19 cellular contexts compared by ENCODE assay signal in the genomic region with DNA sequence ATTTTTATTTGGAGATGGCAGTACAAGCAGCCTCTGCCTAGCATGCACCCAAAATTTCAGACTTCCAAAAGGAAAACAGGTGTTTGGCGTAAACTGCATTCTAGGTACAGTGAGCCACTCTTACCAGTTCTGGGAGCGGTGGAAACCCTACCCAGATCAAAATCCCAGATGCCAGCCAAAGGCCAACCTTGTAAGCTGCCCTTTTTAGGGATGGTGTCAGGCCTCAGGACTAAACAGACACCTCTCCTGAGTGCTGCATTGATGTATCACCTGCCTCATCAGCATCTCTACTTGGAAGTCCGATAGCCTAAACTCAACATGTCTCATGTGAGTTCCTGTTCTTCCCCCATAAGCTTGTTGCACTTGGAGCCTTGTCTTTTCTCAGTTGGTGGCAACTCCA.
DNase-seq lines count a peak whose midpoint lies in the region; ATAC-seq and TF ChIP-seq lines count a peak whose summit lies in the region.
"Had no signal": no experiment of that assay in that cellular context is flagged by ENCODE, and none has a peak within 500 bp of the region (broad histone marks: within the 10 kb centered on the region; RNA-seq: fewer than 3 reads in every experiment).

No MANE protein-coding gene starts in this region.

- H2AFZ ChIP-seq in PC-9 (no peak overlapping the region), trophoblast cell (ENCODE audit: insufficient read depth, low read length, poor library complexity) (no peak overlapping the region)

- no peak overlapping the region for H3K4me2 ChIP-seq in PC-9
- H3K4me2 ChIP-seq in trophoblast cell (ENCODE audit: low read length) = no peak overlapping the region

- H3K79me1 ChIP-seq in trophoblast cell (ENCODE audit: low read length) = peaks cover 17% of the 10 kb centered on the region

- no peaks in the 10 kb centered on the region; the same call in none of the 2 replicates for H3K36me3 ChIP-seq in Caco-2 (ENCODE audit: control insufficient read depth, insufficient read depth, low read length)
- no peaks in the 10 kb centered on the region for H3K36me3 ChIP-seq in PC-9 (ENCODE audit: low read depth)
- no peaks in the 10 kb centered on the region for H3K36me3 ChIP-seq in ectodermal cell (ENCODE audit: control insufficient read depth, insufficient read depth, low read length)
- peaks cover 0 to 3% of the 10 kb centered on the region in 2 experiments for H3K36me3 ChIP-seq in trophoblast cell (ENCODE audit: control insufficient read depth in 1 of 2, insufficient read depth in 2 of 2, low read length in 2 of 2)
- H3K36me3 ChIP-seq: BE2C had no signal

- BruUV-seq in Caco-2 (replicated peaks; lab: Mats Ljungman, UMichigan) = no TSS peak
- BruUV-seq in PC-9 (replicated peaks; lab: Mats Ljungman, UMichigan) = no TSS peak

- H2BK120ac ChIP-seq in trophoblast cell (ENCODE audit: insufficient read depth, low read length, poor library complexity) = no peak overlapping the region

- peaks cover 96% of the 10 kb centered on the region for H3K79me2 ChIP-seq in PC-9 (ENCODE audit: low read depth)
- peaks cover 2% of the 10 kb centered on the region for H3K79me2 ChIP-seq in trophoblast cell (ENCODE audit: control insufficient read depth, insufficient read depth, low read length, poor library complexity)

- no peak overlapping the region for H3K23ac ChIP-seq in trophoblast cell (ENCODE audit: low read length)

- H4K20me1 ChIP-seq in PC-9 (ENCODE audit: insufficient read depth) = peaks cover 12% of the 10 kb centered on the region

- no peaks in the 10 kb centered on the region for H3K27me3 Mint-ChIP-seq in Caco-2 (ENCODE audit: insufficient read depth, unreplicated experiment)

- H4K12ac ChIP-seq in trophoblast cell (ENCODE audit: low read depth, low read length) = no peak overlapping the region

- ATAC-seq in GM19455 (IDR thresholded peaks at IDR 0.05; ENCODE audit: unreplicated experiment) (no peak), SK-N-SH treated with all-trans-retinoic acid at 6 μM for 48 hours (no peak), Right ventricle myocardium inferior (no peak)

- H3K9me3 ChIP-seq in Caco-2 (no peaks in the 10 kb centered on the region), PC-9 (ENCODE audit: insufficient read depth, low read depth) (no peaks in the 10 kb centered on the region), ectodermal cell (ENCODE audit: control insufficient read depth, low read length) (no peaks in the 10 kb centered on the region), trophoblast cell (ENCODE audit: insufficient read depth, low read depth, low read length) (no peaks in the 10 kb centered on the region)
- H3K9me3 ChIP-seq: BE2C had no signal

- H3K4me1 ChIP-seq in Caco-2 (peaks cover 43% of the 10 kb centered on the region), PC-9 (replicated peaks; ENCODE audit: insufficient read depth) (peaks cover 55% of the 10 kb centered on the region), ectodermal cell (ENCODE audit: control insufficient read depth, insufficient read depth, low read length) (peaks cover 34% of the 10 kb centered on the region), trophoblast cell (ENCODE audit: control insufficient read depth in 1 of 2, insufficient read depth in 2 of 2, low read length in 2 of 2) (peaks cover 16 to 32% of the 10 kb centered on the region in 2 experiments)

- no peaks in the 10 kb centered on the region for H3K9me3 Mint-ChIP-seq in Caco-2 (ENCODE audit: unreplicated experiment)
- H3K9me3 Mint-ChIP-seq: CD8-positive, alpha-beta memory T cell; H9 had no signal

- WGBS in ectodermal cell, 2 experiments = 92 to 98% methylated on average over 3 of the region's 3 CpGs
- WGBS in trophoblast cell (ENCODE audit: extremely low coverage, insufficient coverage, insufficient read length) = no CpG with 5 or more reads among the region's 3 CpGs

- POLR2A ChIA-PET in Caco-2 (lab: Charles Lee) = no interaction called here
- POLR2A ChIA-PET in PC-9 (lab: Charles Lee; ENCODE audit: unreplicated experiment) = no interaction called here

- no peaks in the 10 kb centered on the region for H3K27me3 ChIP-seq in Caco-2 (replicated peaks; ENCODE audit: control insufficient read depth, insufficient read depth, low read length)
- no peaks in the 10 kb centered on the region for H3K27me3 ChIP-seq in PC-9 (ENCODE audit: insufficient read depth, low read depth)
- H3K27me3 ChIP-seq in ectodermal cell (ENCODE audit: control insufficient read depth, insufficient read depth, low read length, poor library complexity, severe bottlenecking) = no peaks in the 10 kb centered on the region
- H3K27me3 ChIP-seq in trophoblast cell (ENCODE audit: insufficient read depth, low read length) = no peaks in the 10 kb centered on the region
- H3K27me3 ChIP-seq: BE2C had no signal

- no peak overlapping the region for H4K8ac ChIP-seq in trophoblast cell (ENCODE audit: low read depth, low read length)

- no peak overlapping the region for H3K14ac ChIP-seq in trophoblast cell (ENCODE audit: low read length)

- H2BK12ac ChIP-seq in trophoblast cell (ENCODE audit: low read length) = no peak overlapping the region

- H3K4ac ChIP-seq in trophoblast cell (ENCODE audit: low read depth, low read length) = no peak overlapping the region

- H2BK5ac ChIP-seq in trophoblast cell (ENCODE audit: low read depth, low read length, poor library complexity) = no peak overlapping the region

- H3K27ac Mint-ChIP-seq in Caco-2 (ENCODE audit: unreplicated experiment) = peak overlapping the region; percentile 63

- no peak overlapping the region for H4K91ac ChIP-seq in trophoblast cell (ENCODE audit: low read depth, low read length)

- peaks cover 40% of the 10 kb centered on the region for H3F3A ChIP-seq in PC-9 (ENCODE audit: insufficient read depth, low read depth)

- H3K18ac ChIP-seq in trophoblast cell (ENCODE audit: low read length) = no peak overlapping the region

- H2AK5ac ChIP-seq in trophoblast cell (ENCODE audit: low read length) = no peak overlapping the region

- no peak for DNase-seq in Caco-2
- DNase-seq in PC-9 = no peak
- no peak for DNase-seq in trophoblast cell
- DNase-seq in NCI-H524 treated with DMSO at 0.1 percent for 48 hours (lab: John Stamatoyannopoulos, UW) = no peak
- no peak for DNase-seq in Right ventricle myocardium inferior (ENCODE audit: missing footprints)
- DNase-seq: BE2C; CD8-positive, alpha-beta memory T cell; DMS 273 treated with DMSO at 0.1 percent for 48 hours; EL; H9; Kasumi-1; NCI-H1417; NCI-H2029; NCI-H2171 treated with DMSO at 0.1 percent for 48 hours; NCI-H510A; SIG-M5 had no signal

- no peaks in the 10 kb centered on the region for H3K9me2 ChIP-seq in PC-9 (ENCODE audit: insufficient read depth)

- peaks cover 62% of the 10 kb centered on the region for H3K4me1 Mint-ChIP-seq in Caco-2 (ENCODE audit: low read depth, unreplicated experiment)

- CTCF ChIA-PET in Caco-2 (lab: Charles Lee) (no interaction called here), PC-9 (lab: Charles Lee) (interaction anchor here (0.5 kb wide), 1 partner anchor 11 kb away, joined by 4 read pairs; no protein-coding TSS in a partner anchor)

- H3K4me3 Mint-ChIP-seq in Caco-2 (ENCODE audit: unreplicated experiment) = no peak overlapping the region
- H3K4me3 Mint-ChIP-seq: H9 had no signal

- peak overlapping the region; percentile 63 for H3K27ac ChIP-seq in PC-9
- peak overlapping the region; percentile 28 for H3K27ac ChIP-seq in ectodermal cell (ENCODE audit: insufficient read depth, low read depth, low read length, poor library complexity, severe bottlenecking)
- H3K27ac ChIP-seq in trophoblast cell (ENCODE audit: low read depth, low read length) = no peak overlapping the region

- TF ChIP-seq CTCF in Caco-2 (IDR thresholded peaks at IDR 0.05; ENCODE audit: insufficient read depth in 1 of 2, low read depth in 1 of 2, low read length in 1 of 2, severe bottlenecking in 1 of 2, unreplicated experiment in 1 of 2) = no peak
- TF ChIP-seq CTCF in PC-9 (conservative IDR thresholded peaks at IDR 0.05) = no peak

- intact Hi-C loops in Caco-2 (cut with micrococcal nuclease; ENCODE audit: unreplicated experiment) (no loop called here), PC-9 (cut with micrococcal nuclease; ENCODE audit: unreplicated experiment) (no loop called here), Right ventricle myocardium inferior (cut with DNase I) (no loop called here)

- H3K36me3 Mint-ChIP-seq in Caco-2 (ENCODE audit: insufficient read depth, unreplicated experiment) = peaks cover 50% of the 10 kb centered on the region

- no peak overlapping the region for H3K4me3 ChIP-seq in Caco-2 (ENCODE audit: low read depth, low read length)
- H3K4me3 ChIP-seq in PC-9 = no peak overlapping the region
- no peak overlapping the region for H3K4me3 ChIP-seq in ectodermal cell (ENCODE audit: insufficient read depth, low read depth, low read length)
- no peak overlapping the region for H3K4me3 ChIP-seq in trophoblast cell (ENCODE audit: low read depth, low read length)

- peak overlapping the region; percentile 44 for H3K9ac ChIP-seq in trophoblast cell (ENCODE audit: low read length)

TF ChIP-seq in SK-N-SH treated with all-trans-retinoic acid at 6 μM for 48 hours, 23 proteins besides CTCF, POLR2A, EP300 and RAD21:
- TF ChIP-seq TCF4 (CRISPR knock-in tag; IDR thresholded peaks at IDR 0.05; ENCODE audit: borderline replicate concordance) = no peak
- TF ChIP-seq GLIS3 (CRISPR knock-in tag; IDR thresholded peaks at IDR 0.05) = no peak
- TF ChIP-seq BACH2 (CRISPR knock-in tag; IDR thresholded peaks at IDR 0.05; ENCODE audit: borderline replicate concordance) = no peak
